Comparison of ENCODE assay signal across 8 cellular contexts in the genomic region with DNA sequence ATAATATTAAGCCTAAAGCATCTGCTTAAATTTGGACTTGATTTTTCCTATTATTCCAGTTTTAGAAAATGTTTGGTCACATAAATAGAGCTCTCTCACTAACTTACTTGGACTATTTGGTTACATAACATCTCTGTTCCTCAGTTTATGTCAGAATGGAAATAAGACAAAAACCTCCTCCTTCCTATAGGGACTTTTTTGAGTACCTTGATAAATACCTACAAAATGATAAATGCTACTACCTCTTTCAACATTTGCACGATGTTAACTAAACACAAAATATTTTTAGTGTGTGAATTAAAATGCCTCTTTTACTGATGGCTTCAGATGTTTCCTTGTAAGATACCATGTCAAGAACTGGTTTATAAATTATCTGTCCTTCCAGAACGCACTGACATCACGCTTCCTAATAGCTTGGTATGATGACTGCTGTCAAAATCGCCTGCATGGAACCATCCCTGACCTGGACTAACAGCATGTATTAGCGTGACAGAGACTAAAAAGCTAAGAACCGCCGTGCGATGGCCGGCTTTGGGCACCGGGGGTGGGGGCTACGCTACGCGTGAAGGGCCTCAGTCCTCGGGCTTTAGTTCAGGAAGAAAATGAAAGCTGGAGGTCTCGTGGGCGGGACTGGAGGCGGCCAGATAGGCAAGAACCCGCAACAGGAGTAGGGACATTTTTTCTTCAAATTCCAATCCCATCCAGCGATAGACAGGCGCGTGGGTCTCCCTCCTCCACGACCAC.
DNase-seq lines count a peak whose midpoint lies in the region; ATAC-seq and TF ChIP-seq lines count a peak whose summit lies in the region.

No MANE protein-coding gene starts in this region.

- H3K36me3 Mint-ChIP-seq in stimulated activated memory B cell treated with anti-CD40 and anti-IgM and Interleukin-4, amounts not matched to agents 10 μg/mL and 1 μg/mL and 100 μg/mL, for 72 hours: no peaks in the 10 kb centered on the region

- no peaks in the 10 kb centered on the region for H3K9me3 Mint-ChIP-seq in stimulated activated memory B cell treated with anti-CD40 and anti-IgM and Interleukin-4, amounts not matched to agents 10 μg/mL and 1 μg/mL and 100 μg/mL, for 72 hours

- in situ Hi-C loops in astrocyte of the cerebellum (cut with HindIII; ENCODE audit: low sequenced_read_pairs): no loop called here

- peaks cover 34% of the 10 kb centered on the region for H3K27me3 Mint-ChIP-seq in stimulated activated memory B cell treated with anti-CD40 and anti-IgM and Interleukin-4, amounts not matched to agents 10 μg/mL and 1 μg/mL and 100 μg/mL, for 72 hours

- TF ChIP-seq CTCF in LNCaP clone FGC (IDR thresholded peaks at IDR 0.05; ENCODE audit: control insufficient read depth, extremely low read depth, insufficient read depth) (no peak), astrocyte of the cerebellum (IDR thresholded peaks at IDR 0.05; ENCODE audit: low read depth, low read length, missing control alignments) (no peak)

- DNase-seq in NCI-H446 (lab: John Stamatoyannopoulos, UW) (peak; percentile 12 to 35), NCI-H446 treated with DMSO at 0.1 percent for 48 hours (lab: John Stamatoyannopoulos, UW) (no peak), LNCaP clone FGC (ENCODE audit: low read depth) (no peak), astrocyte of the cerebellum (ENCODE audit: low read depth) (no peak), inferior parietal cortex (ENCODE audit: extremely low spot score) (peak; percentile 18)

- H3K4me3 Mint-ChIP-seq in stimulated activated memory B cell treated with anti-CD40 and anti-IgM and Interleukin-4, amounts not matched to agents 10 μg/mL and 1 μg/mL and 100 μg/mL, for 72 hours: peak overlapping the region; percentile 82

- no peak for ATAC-seq in stimulated activated memory B cell treated with anti-CD40 and anti-IgM and Interleukin-4, amounts not matched to agents 10 μg/mL and 1 μg/mL and 100 μg/mL, for 72 hours
- no peak for ATAC-seq in HG03378 (IDR thresholded peaks at IDR 0.05; ENCODE audit: unreplicated experiment)
- no peak for ATAC-seq in GM19455 (IDR thresholded peaks at IDR 0.05; ENCODE audit: unreplicated experiment)

- peaks cover 8% of the 10 kb centered on the region for H3K4me1 Mint-ChIP-seq in stimulated activated memory B cell treated with anti-CD40 and anti-IgM and Interleukin-4, amounts not matched to agents 10 μg/mL and 1 μg/mL and 100 μg/mL, for 72 hours

- H3K4me3 ChIP-seq in LNCaP clone FGC (ENCODE audit: low read depth, low read length) (peak overlapping the region; percentile 76), astrocyte of the cerebellum (ENCODE audit: low read depth, low read length) (peak overlapping the region; percentile 69)

- H3K27ac Mint-ChIP-seq in stimulated activated memory B cell treated with anti-CD40 and anti-IgM and Interleukin-4, amounts not matched to agents 10 μg/mL and 1 μg/mL and 100 μg/mL, for 72 hours: peak overlapping the region; percentile 48

Comparison
In these comparisons a context has a peak if more than half of its experiments do, and no peak if none do; other contexts are left out.
1. DNase-seq: peak in NCI-H446 (2 of 2) and inferior parietal cortex (single experiment); none in NCI-H446 treated with DMSO at 0.1 percent for 48 hours (single experiment), LNCaP clone FGC (single experiment) and astrocyte of the cerebellum (single experiment).